18 cellular contexts compared by ENCODE assay signal in genomic region chr5:150301170-150301505, GRCh38. TPM values are rescaled to one million over a fixed set of nuclear protein-coding genes. Genes with fewer than 3 reads are reported as not detected.
A peak's percentile ranks its signal among the peaks of the same experiment; 100 is the strongest.
DNase-seq lines count a peak whose midpoint lies in the region; ATAC-seq, FAIRE-seq and TF ChIP-seq lines count a peak whose summit lies in the region.
"Had no signal": no experiment of that assay in that cellular context is flagged by ENCODE, and none has a peak within 500 bp of the region (broad histone marks: within the 10 kb centered on the region; RNA-seq: fewer than 3 reads in every experiment).

No MANE protein-coding gene starts in this region.

- DNase-seq in A549 (ENCODE audit: low read depth in 1 of 2, low spot score in 1 of 2): no peak
- peak; percentile 68 for DNase-seq in astrocyte of the hippocampus (ENCODE audit: low read depth, low spot score)
- no peak for DNase-seq in HepG2 (ENCODE audit: low spot score)
- no peak for DNase-seq in DMS153 treated with DMSO at 0.1 percent for 48 hours (lab: John Stamatoyannopoulos, UW; ENCODE audit: unreplicated experiment)
- DNase-seq in HPDE6-E6E7 (ENCODE audit: extremely low spot score): no peak
- DNase-seq in GF-D8 (lab: John Stamatoyannopoulos, UW): no peak
- DNase-seq: activated CD4-positive, alpha-beta T cell treated with anti-CD3 and anti-CD28 coated beads for 36 hours; activated CD8-positive, alpha-beta memory T cell treated with anti-CD3 and anti-CD28 coated beads, Interleukin-2, amount 50 U/mL, for 48 hours; activated naive CD4-positive, alpha-beta T cell treated with anti-CD3 and anti-CD28 coated beads, Interleukin-2, amount 10 ng/mL, durations not matched to agents 7 days and 5 days; Calu3; effector memory CD8-positive, alpha-beta T cell; glutamatergic neuron; islet precursor cell; NCI-H2029; psoas muscle; T-helper 17 cell had no signal

- BruUV-seq in HepG2 (replicated peaks; lab: Mats Ljungman, UMichigan): no TSS peak

- CTCF ChIA-PET in A549 (lab: Yijun Ruan, JAX) (interaction anchor here (1.4 to 6.9 kb wide), 3 partner anchors 26 to 49 kb away, joined by 4 to 75 read pairs (median 6); no protein-coding TSS in a partner anchor), HepG2 (lab: Yijun Ruan, JAX; ENCODE audit: low intra/inter-chr PET ratio, low total read pairs) (interaction anchor here (2.2 kb wide), 1 partner anchor 49 kb away, joined by 13 read pairs; no protein-coding TSS in a partner anchor)

- H3K27me3 ChIP-seq in HUES64 (ENCODE audit: insufficient read depth, low read length) (peaks cover 13% of the 10 kb centered on the region), HepG2 (ENCODE audit: control insufficient read depth in 1 of 2, insufficient read depth in 2 of 2, low read length in 2 of 2) (no peaks in the 10 kb centered on the region)

- H3K9ac ChIP-seq in HUES64 (ENCODE audit: low read depth, low read length): no peak overlapping the region
- H3K9ac ChIP-seq in HepG2 (ENCODE audit: insufficient read depth, low read depth, low read length): no peak overlapping the region

- peak overlapping the region; percentile 87 to 90; a peak in 5 of 6 replicates for H3K27ac ChIP-seq in A549
- H3K27ac ChIP-seq in HUES64 (ENCODE audit: low read depth, low read length): no peak overlapping the region
- H3K27ac ChIP-seq in HepG2 (ENCODE audit: extremely low read length, insufficient read depth, low read length): no peak overlapping the region
- H3K27ac ChIP-seq: psoas muscle had no signal

- H3K36me3 ChIP-seq in HUES64 (ENCODE audit: insufficient read depth, low read length) (no peaks in the 10 kb centered on the region), HepG2 (replicated peaks in 1 of 2; ENCODE audit: control insufficient read depth in 1 of 2, insufficient read depth in 2 of 2, low read length in 2 of 2) (no peaks in the 10 kb centered on the region; a peak in 1 of 5 replicates)

- no peaks in the 10 kb centered on the region for H4K20me1 ChIP-seq in HepG2 (ENCODE audit: insufficient read depth, low read length)

- ATAC-seq in A549: no peak
- no peak for ATAC-seq in HepG2
- no peak for ATAC-seq in HG02981 (IDR thresholded peaks at IDR 0.05; ENCODE audit: unreplicated experiment)
- ATAC-seq: activated CD4-positive, alpha-beta T cell treated with anti-CD3 and anti-CD28 coated beads for 36 hours; effector memory CD8-positive, alpha-beta T cell; psoas muscle; T-helper 17 cell had no signal

- no peak for FAIRE-seq in A549 (lab: Jason Lieb, UNC)
- no peak for FAIRE-seq in HepG2 (lab: Jason Lieb, UNC)

- no peak for TF ChIP-seq POLR2A in A549 (IDR thresholded peaks at IDR 0.05; ENCODE audit: low read length)
- TF ChIP-seq POLR2A in HepG2 (IDR thresholded peaks at IDR 0.05; ENCODE audit: insufficient read depth in 1 of 2, low read depth in 2 of 2, low read length in 2 of 2): no peak

- TF ChIP-seq CTCF in A549 (IDR thresholded peaks at IDR 0.05): no peak
- no peak for TF ChIP-seq CTCF in HepG2 (CRISPR knock-in tag; IDR thresholded peaks at IDR 0.05)

- H3K79me2 ChIP-seq in HepG2 (ENCODE audit: insufficient read depth, low read length): peaks cover 13% of the 10 kb centered on the region

- 91% methylated on average over 1 of the region's 1 CpG for WGBS in A549 (ENCODE audit: missing lambda C conversion rate)
- WGBS in HUES64: 85% methylated on average over 1 of the region's 1 CpG
- WGBS in HepG2 (ENCODE audit: low lambda C conversion rate): 85% methylated on average over 1 of the region's 1 CpG

- in situ Hi-C loops in HepG2 (cut with HindIII; ENCODE audit: extremely low pct_ligation_motif_present, low pct_unique_long_range_greater_than_20kb): no loop called here

- POLR2A ChIA-PET in A549 (lab: Yijun Ruan, JAX) (no interaction called here), HepG2 (lab: Yijun Ruan, JAX) (no interaction called here)

- H3K4me2 ChIP-seq in A549: peak overlapping the region; percentile 97
- peak overlapping the region; percentile 81 for H3K4me2 ChIP-seq in HepG2 (ENCODE audit: low read depth, low read length)

- H3K4me1 ChIP-seq in A549 (peaks cover 72% of the 10 kb centered on the region), HUES64 (ENCODE audit: insufficient read depth, low read length) (peaks cover 38% of the 10 kb centered on the region), HepG2 (ENCODE audit: insufficient read depth, low read length) (peaks cover 65% of the 10 kb centered on the region)

- TF ChIP-seq RAD21 in A549 (conservative IDR thresholded peaks at IDR 0.05 in 1 of 2, IDR thresholded peaks at IDR 0.05 in 1 of 2) (no peak), HepG2 (CRISPR knock-in tag; IDR thresholded peaks at IDR 0.05) (no peak)

- H3K4me3 ChIP-seq in A549 (0 out of 3 replicates have a peak overlapping the region, but pooled peaks have one; percentile 58), HUES64 (ENCODE audit: low read length) (peak overlapping the region; percentile 68), HepG2 (replicated peaks in 1 of 3; ENCODE audit: insufficient read depth in 1 of 3, low read depth in 2 of 3, low read length in 3 of 3) (peak overlapping the region in 1 of 3 experiments; percentile 8; a peak in 2 of 6 replicates)
- H3K4me3 ChIP-seq: psoas muscle had no signal

- H3K9me3 ChIP-seq in A549: no peaks in the 10 kb centered on the region
- no peaks in the 10 kb centered on the region for H3K9me3 ChIP-seq in HUES64 (ENCODE audit: insufficient read depth, low read depth, low read length)
- H3K9me3 ChIP-seq in HepG2 (ENCODE audit: low read length): no peaks in the 10 kb centered on the region
- H3K9me3 ChIP-seq: psoas muscle had no signal

- intact Hi-C loops in HepG2 (cut with micrococcal nuclease; ENCODE audit: unreplicated experiment): no loop called here

- TF ChIP-seq EP300 in A549 (IDR thresholded peaks at IDR 0.05): no peak
- no peak for TF ChIP-seq EP300 in HepG2 (IDR thresholded peaks at IDR 0.05; ENCODE audit: low read depth in 2 of 2, low read length in 2 of 2)
- no peak for TF ChIP-seq EP300 in HepG2 (CRISPR knock-in tag; IDR thresholded peaks at IDR 0.05; ENCODE audit: borderline replicate concordance)

- H2AFZ ChIP-seq in HepG2 (ENCODE audit: low read length): no peak overlapping the region

RNA-seq across cellular contexts. Expression of gene ARSI, which starts 1.6 kb away (rescaled TPM):
- polyA plus RNA-seq in A549 (2011; rRNA removed) (2.9 and 3.2 TPM in 2 replicates), A549 (2017; fragmentation: RNase III; extraction: RNeasy Plus Mini Kit Qiagen cat#74134 plus additional on column Dnase treatment) (17.4 to 24.1 TPM (median 22.0 TPM) in 3 replicates), HepG2 (2011; rRNA removed) (4.2 and 6.4 TPM in 2 replicates)
- polyA plus RNA-seq in A549 (2012; cell fraction: cytosol; rRNA removed): 10.5 and 13.8 TPM in 2 replicates
- polyA plus RNA-seq in A549 (2012; cell fraction: nucleus; rRNA removed): 24.0 and 29.6 TPM in 2 replicates
- 3.4 and 5.7 TPM in 2 replicates for polyA minus RNA-seq in A549 (2011; rRNA and poly(A)+ RNA removed)
- polyA plus RNA-seq in HUES64 (2013, experiment 1 of 2): 1.9 TPM
- polyA plus RNA-seq in HUES64 (2013, experiment 2 of 2): 1.7 TPM
- 17.6 and 33.9 TPM in 2 replicates for total RNA-seq in HepG2 (2016; rRNA removed; fragmentation: Illumina TruSeq; extraction: Trizol)
- total RNA-seq in HepG2 (2016; cell fraction: cytosol; rRNA removed; fragmentation: Illumina TruSeq; extraction: Trizol; ENCODE audit: low read depth): 3.1 and 3.4 TPM in 2 replicates
- total RNA-seq in HepG2 (2016; cell fraction: insoluble cytoplasmic fraction; rRNA removed; fragmentation: Illumina TruSeq; extraction: Trizol): 21.4 and 37.4 TPM in 2 replicates
- 11.0 and 13.0 TPM in 2 replicates for total RNA-seq in HepG2 (2016; cell fraction: membrane; rRNA removed; fragmentation: Illumina TruSeq; extraction: Trizol)
- total RNA-seq in HepG2 (2016; cell fraction: nucleus; rRNA removed; fragmentation: Illumina TruSeq; extraction: Trizol): 25.8 and 28.7 TPM in 2 replicates
- 6.1 and 8.6 TPM in 2 replicates for polyA plus RNA-seq in HepG2 (2011; cell fraction: cytosol; rRNA removed)
- polyA plus RNA-seq in HepG2 (2011; cell fraction: nucleus; rRNA removed): 5.3 and 5.7 TPM in 2 replicates
- polyA plus RNA-seq in HepG2 (2012): 2.2 and 3.5 TPM in 2 replicates
- polyA plus RNA-seq in HepG2 (2016; cell fraction: cytosol; fragmentation: Illumina TruSeq; extraction: Trizol; ENCODE audit: low read depth): 2.1 and 2.4 TPM in 2 replicates
- 14.2 and 17.0 TPM in 2 replicates for polyA plus RNA-seq in HepG2 (2016; cell fraction: insoluble cytoplasmic fraction; fragmentation: Illumina TruSeq; extraction: Trizol; ENCODE audit: low read depth)
- polyA plus RNA-seq in HepG2 (2016; cell fraction: membrane; fragmentation: Illumina TruSeq; extraction: Trizol; ENCODE audit: low read depth): 5.0 and 7.0 TPM in 2 replicates
- polyA plus RNA-seq in HepG2 (2016; cell fraction: nucleus; fragmentation: Illumina TruSeq; extraction: Trizol; ENCODE audit: insufficient read depth, low read depth): 29.1 and 30.1 TPM in 2 replicates
- polyA minus RNA-seq in HepG2 (2011; rRNA and poly(A)+ RNA removed; ENCODE audit: low replicate concordance): 0.07 and 16.9 TPM in 2 replicates
- 5.9 and 6.4 TPM in 2 replicates for polyA minus RNA-seq in HepG2 (2011; cell fraction: cytosol; rRNA and poly(A)+ RNA removed)
- 4.8 and 6.6 TPM in 2 replicates for polyA minus RNA-seq in HepG2 (2011; cell fraction: nucleus; rRNA and poly(A)+ RNA removed)
- total RNA-seq: activated CD4-positive, alpha-beta T cell treated with anti-CD3 and anti-CD28 coated beads for 36 hours; T-helper 17 cell had no signal
- polyA plus RNA-seq: psoas muscle had no signal

RNA-seq across cellular contexts. Expression of gene CAMK2A, which starts 11.6 kb away (rescaled TPM):
- 0.09 and 0.19 TPM in 2 replicates for polyA plus RNA-seq in A549 (2011; rRNA removed)
- 0.07 and 0.14 TPM in 2 replicates for polyA plus RNA-seq in A549 (2012; cell fraction: cytosol; rRNA removed)
- polyA plus RNA-seq in A549 (2012; cell fraction: nucleus; rRNA removed): 1.2 and 1.9 TPM in 2 replicates
- 0.67 to 1.6 TPM (median 0.93 TPM) in 3 replicates for polyA plus RNA-seq in A549 (2017; fragmentation: RNase III; extraction: RNeasy Plus Mini Kit Qiagen cat#74134 plus additional on column Dnase treatment)
- 0.45 and 0.54 TPM in 2 replicates for polyA minus RNA-seq in A549 (2011; rRNA and poly(A)+ RNA removed)
- 0.20 TPM for polyA plus RNA-seq in HUES64 (2013, experiment 1 of 2)
- polyA plus RNA-seq in HUES64 (2013, experiment 2 of 2): 0.51 TPM
- 0.11 TPM in 1 of 2 replicates, not detected in the other for total RNA-seq in HepG2 (2016; rRNA removed; fragmentation: Illumina TruSeq; extraction: Trizol)
- not detected in 2 replicates for total RNA-seq in HepG2 (2016; cell fraction: cytosol; rRNA removed; fragmentation: Illumina TruSeq; extraction: Trizol; ENCODE audit: low read depth)
- total RNA-seq in HepG2 (2016; cell fraction: insoluble cytoplasmic fraction; rRNA removed; fragmentation: Illumina TruSeq; extraction: Trizol): 0.03 and 0.09 TPM in 2 replicates
- total RNA-seq in HepG2 (2016; cell fraction: membrane; rRNA removed; fragmentation: Illumina TruSeq; extraction: Trizol): not detected in 2 replicates
- 0.25 and 0.40 TPM in 2 replicates for total RNA-seq in HepG2 (2016; cell fraction: nucleus; rRNA removed; fragmentation: Illumina TruSeq; extraction: Trizol)
- 0.16 TPM in 1 of 2 replicates, not detected in the other for polyA plus RNA-seq in HepG2 (2011; rRNA removed)
- polyA plus RNA-seq in HepG2 (2011; cell fraction: cytosol; rRNA removed): 0.03 and 0.04 TPM in 2 replicates
- polyA plus RNA-seq in HepG2 (2011; cell fraction: nucleus; rRNA removed): 0.09 and 0.39 TPM in 2 replicates
- 0.03 and 0.08 TPM in 2 replicates for polyA plus RNA-seq in HepG2 (2012)
- 0.06 TPM in 1 of 2 replicates, not detected in the other for polyA plus RNA-seq in HepG2 (2016; cell fraction: cytosol; fragmentation: Illumina TruSeq; extraction: Trizol; ENCODE audit: low read depth)
- polyA plus RNA-seq in HepG2 (2016; cell fraction: insoluble cytoplasmic fraction; fragmentation: Illumina TruSeq; extraction: Trizol; ENCODE audit: low read depth): 0.05 TPM in 1 of 2 replicates, not detected in the other
- not detected in 2 replicates for polyA plus RNA-seq in HepG2 (2016; cell fraction: membrane; fragmentation: Illumina TruSeq; extraction: Trizol; ENCODE audit: low read depth)
- polyA plus RNA-seq in HepG2 (2016; cell fraction: nucleus; fragmentation: Illumina TruSeq; extraction: Trizol; ENCODE audit: insufficient read depth, low read depth): 0.34 and 0.43 TPM in 2 replicates
- polyA minus RNA-seq in HepG2 (2011; rRNA and poly(A)+ RNA removed; ENCODE audit: low replicate concordance): 0.14 TPM in 1 of 2 replicates, not detected in the other
- polyA minus RNA-seq in HepG2 (2011; cell fraction: cytosol; rRNA and poly(A)+ RNA removed): not detected in 2 replicates
- 0.12 TPM in 1 of 2 replicates, not detected in the other for polyA minus RNA-seq in HepG2 (2011; cell fraction: nucleus; rRNA and poly(A)+ RNA removed)
- total RNA-seq: activated CD4-positive, alpha-beta T cell treated with anti-CD3 and anti-CD28 coated beads for 36 hours; Calu3; T-helper 17 cell had no signal

RNA-seq across cellular contexts. Expression of gene TCOF1, which starts 56.4 kb away (rescaled TPM):
- polyA plus RNA-seq in A549 (2011; rRNA removed) (17.5 and 20.9 TPM in 2 replicates), A549 (2017; fragmentation: RNase III; extraction: RNeasy Plus Mini Kit Qiagen cat#74134 plus additional on column Dnase treatment) (44.2 to 50.7 TPM (median 47.1 TPM) in 3 replicates), HepG2 (2011; rRNA removed) (9.9 and 10.1 TPM in 2 replicates)
- 45.2 and 47.7 TPM in 2 replicates for polyA plus RNA-seq in A549 (2012; cell fraction: cytosol; rRNA removed)
- polyA plus RNA-seq in A549 (2012; cell fraction: nucleus; rRNA removed): 94.3 and 116 TPM in 2 replicates
- polyA minus RNA-seq in A549 (2011; rRNA and poly(A)+ RNA removed): 24.9 and 30.8 TPM in 2 replicates
- 77.4 TPM for polyA plus RNA-seq in HUES64 (2013, experiment 1 of 2)
- 73.4 TPM for polyA plus RNA-seq in HUES64 (2013, experiment 2 of 2)
- total RNA-seq in HepG2 (2016; rRNA removed; fragmentation: Illumina TruSeq; extraction: Trizol): 41.6 and 44.5 TPM in 2 replicates
- 7.0 and 8.0 TPM in 2 replicates for total RNA-seq in HepG2 (2016; cell fraction: cytosol; rRNA removed; fragmentation: Illumina TruSeq; extraction: Trizol; ENCODE audit: low read depth)
- 34.8 and 42.9 TPM in 2 replicates for total RNA-seq in HepG2 (2016; cell fraction: insoluble cytoplasmic fraction; rRNA removed; fragmentation: Illumina TruSeq; extraction: Trizol)
- 12.4 and 12.6 TPM in 2 replicates for total RNA-seq in HepG2 (2016; cell fraction: membrane; rRNA removed; fragmentation: Illumina TruSeq; extraction: Trizol)
- 38.8 and 43.2 TPM in 2 replicates for total RNA-seq in HepG2 (2016; cell fraction: nucleus; rRNA removed; fragmentation: Illumina TruSeq; extraction: Trizol)
- polyA plus RNA-seq in HepG2 (2011; cell fraction: cytosol; rRNA removed): 5.7 and 7.4 TPM in 2 replicates
- 27.8 and 31.6 TPM in 2 replicates for polyA plus RNA-seq in HepG2 (2011; cell fraction: nucleus; rRNA removed)
- 14.9 and 19.7 TPM in 2 replicates for polyA plus RNA-seq in HepG2 (2012)
- polyA plus RNA-seq in HepG2 (2016; cell fraction: cytosol; fragmentation: Illumina TruSeq; extraction: Trizol; ENCODE audit: low read depth): 2.9 and 3.4 TPM in 2 replicates
- polyA plus RNA-seq in HepG2 (2016; cell fraction: insoluble cytoplasmic fraction; fragmentation: Illumina TruSeq; extraction: Trizol; ENCODE audit: low read depth): 38.4 and 54.0 TPM in 2 replicates
- 6.2 and 8.3 TPM in 2 replicates for polyA plus RNA-seq in HepG2 (2016; cell fraction: membrane; fragmentation: Illumina TruSeq; extraction: Trizol; ENCODE audit: low read depth)
- polyA plus RNA-seq in HepG2 (2016; cell fraction: nucleus; fragmentation: Illumina TruSeq; extraction: Trizol; ENCODE audit: insufficient read depth, low read depth): 61.9 and 69.6 TPM in 2 replicates
- 16.4 and 42.6 TPM in 2 replicates for polyA minus RNA-seq in HepG2 (2011; rRNA and poly(A)+ RNA removed; ENCODE audit: low replicate concordance)
- 9.8 and 12.7 TPM in 2 replicates for polyA minus RNA-seq in HepG2 (2011; cell fraction: cytosol; rRNA and poly(A)+ RNA removed)
- 19.2 and 20.5 TPM in 2 replicates for polyA minus RNA-seq in HepG2 (2011; cell fraction: nucleus; rRNA and poly(A)+ RNA removed)

Comparison
In these comparisons a context has a peak if more than half of its experiments do, and no peak if none do; other contexts are left out.
1. H3K27ac ChIP-seq: peak in A549 (2 of 2); none in HUES64 (single experiment) and HepG2 (single experiment).